ENCODE assay signal across 1 cellular context in the genomic region with DNA sequence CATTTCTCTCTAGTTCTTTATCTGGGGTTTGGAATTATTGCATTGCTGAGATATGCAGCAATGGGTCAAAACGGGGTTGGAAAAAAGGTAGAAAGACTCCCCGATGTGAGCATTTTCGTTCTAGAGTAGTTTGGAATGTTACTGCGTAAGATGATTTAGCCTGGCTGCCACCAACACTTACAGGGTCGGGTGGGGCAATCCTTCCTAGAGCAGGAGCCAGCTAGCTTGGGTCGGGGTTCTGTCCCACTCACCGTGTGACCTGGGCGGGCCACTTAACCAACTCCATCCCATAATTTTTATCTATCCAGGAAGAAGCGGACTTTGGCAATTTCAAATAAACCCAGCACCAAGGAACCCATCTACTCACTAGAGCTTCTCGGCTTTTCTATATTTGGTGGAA.
TF ChIP-seq lines count a peak whose summit lies in the region.

No MANE protein-coding gene starts in this region.

TF ChIP-seq in GM23338, 12 proteins besides CTCF, POLR2A, EP300 and RAD21 (continued from another document):
- TF ChIP-seq, protein P1, sequence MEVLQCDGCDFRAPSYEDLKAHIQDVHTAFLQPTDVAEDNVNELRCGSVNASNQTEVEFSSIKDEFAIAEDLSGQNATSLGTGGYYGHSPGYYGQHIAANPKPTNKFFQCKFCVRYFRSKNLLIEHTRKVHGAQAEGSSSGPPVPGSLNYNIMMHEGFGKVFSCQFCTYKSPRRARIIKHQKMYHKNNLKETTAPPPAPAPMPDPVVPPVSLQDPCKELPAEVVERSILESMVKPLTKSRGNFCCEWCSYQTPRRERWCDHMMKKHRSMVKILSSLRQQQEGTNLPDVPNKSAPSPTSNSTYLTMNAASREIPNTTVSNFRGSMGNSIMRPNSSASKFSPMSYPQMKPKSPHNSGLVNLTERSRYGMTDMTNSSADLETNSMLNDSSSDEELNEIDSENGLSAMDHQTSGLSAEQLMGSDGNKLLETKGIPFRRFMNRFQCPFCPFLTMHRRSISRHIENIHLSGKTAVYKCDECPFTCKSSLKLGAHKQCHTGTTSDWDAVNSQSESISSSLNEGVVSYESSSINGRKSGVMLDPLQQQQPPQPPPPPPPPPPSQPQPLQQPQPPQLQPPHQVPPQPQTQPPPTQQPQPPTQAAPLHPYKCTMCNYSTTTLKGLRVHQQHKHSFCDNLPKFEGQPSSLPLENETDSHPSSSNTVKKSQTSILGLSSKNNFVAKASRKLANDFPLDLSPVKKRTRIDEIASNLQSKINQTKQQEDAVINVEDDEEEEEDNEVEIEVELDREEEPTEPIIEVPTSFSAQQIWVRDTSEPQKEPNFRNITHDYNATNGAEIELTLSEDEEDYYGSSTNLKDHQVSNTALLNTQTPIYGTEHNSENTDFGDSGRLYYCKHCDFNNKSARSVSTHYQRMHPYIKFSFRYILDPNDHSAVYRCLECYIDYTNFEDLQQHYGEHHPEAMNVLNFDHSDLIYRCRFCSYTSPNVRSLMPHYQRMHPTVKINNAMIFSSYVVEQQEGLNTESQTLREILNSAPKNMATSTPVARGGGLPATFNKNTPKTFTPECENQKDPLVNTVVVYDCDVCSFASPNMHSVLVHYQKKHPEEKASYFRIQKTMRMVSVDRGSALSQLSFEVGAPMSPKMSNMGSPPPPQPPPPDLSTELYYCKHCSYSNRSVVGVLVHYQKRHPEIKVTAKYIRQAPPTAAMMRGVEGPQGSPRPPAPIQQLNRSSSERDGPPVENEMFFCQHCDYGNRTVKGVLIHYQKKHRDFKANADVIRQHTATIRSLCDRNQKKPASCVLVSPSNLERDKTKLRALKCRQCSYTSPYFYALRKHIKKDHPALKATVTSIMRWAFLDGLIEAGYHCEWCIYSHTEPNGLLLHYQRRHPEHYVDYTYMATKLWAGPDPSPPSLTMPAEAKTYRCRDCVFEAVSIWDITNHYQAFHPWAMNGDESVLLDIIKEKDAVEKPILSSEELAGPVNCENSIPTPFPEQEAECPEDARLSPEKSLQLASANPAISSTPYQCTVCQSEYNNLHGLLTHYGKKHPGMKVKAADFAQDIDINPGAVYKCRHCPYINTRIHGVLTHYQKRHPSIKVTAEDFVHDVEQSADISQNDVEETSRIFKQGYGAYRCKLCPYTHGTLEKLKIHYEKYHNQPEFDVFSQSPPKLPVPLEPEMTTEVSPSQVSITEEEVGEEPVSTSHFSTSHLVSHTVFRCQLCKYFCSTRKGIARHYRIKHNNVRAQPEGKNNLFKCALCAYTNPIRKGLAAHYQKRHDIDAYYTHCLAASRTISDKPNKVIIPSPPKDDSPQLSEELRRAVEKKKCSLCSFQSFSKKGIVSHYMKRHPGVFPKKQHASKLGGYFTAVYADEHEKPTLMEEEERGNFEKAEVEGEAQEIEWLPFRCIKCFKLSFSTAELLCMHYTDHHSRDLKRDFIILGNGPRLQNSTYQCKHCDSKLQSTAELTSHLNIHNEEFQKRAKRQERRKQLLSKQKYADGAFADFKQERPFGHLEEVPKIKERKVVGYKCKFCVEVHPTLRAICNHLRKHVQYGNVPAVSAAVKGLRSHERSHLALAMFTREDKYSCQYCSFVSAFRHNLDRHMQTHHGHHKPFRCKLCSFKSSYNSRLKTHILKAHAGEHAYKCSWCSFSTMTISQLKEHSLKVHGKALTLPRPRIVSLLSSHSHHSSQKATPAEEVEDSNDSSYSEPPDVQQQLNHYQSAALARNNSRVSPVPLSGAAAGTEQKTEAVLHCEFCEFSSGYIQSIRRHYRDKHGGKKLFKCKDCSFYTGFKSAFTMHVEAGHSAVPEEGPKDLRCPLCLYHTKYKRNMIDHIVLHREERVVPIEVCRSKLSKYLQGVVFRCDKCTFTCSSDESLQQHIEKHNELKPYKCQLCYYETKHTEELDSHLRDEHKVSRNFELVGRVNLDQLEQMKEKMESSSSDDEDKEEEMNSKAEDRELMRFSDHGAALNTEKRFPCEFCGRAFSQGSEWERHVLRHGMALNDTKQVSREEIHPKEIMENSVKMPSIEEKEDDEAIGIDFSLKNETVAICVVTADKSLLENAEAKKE (CRISPR knock-in tag; IDR thresholded peaks at IDR 0.05): no peak
- TF ChIP-seq CREB1 (CRISPR knock-in tag; IDR thresholded peaks at IDR 0.05; ENCODE audit: low read depth) (no peak), POLR2AphosphoS5 (IDR thresholded peaks at IDR 0.05; ENCODE audit: low read depth) (no peak)
